14 cellular contexts compared by ENCODE assay signal in the genomic region with DNA sequence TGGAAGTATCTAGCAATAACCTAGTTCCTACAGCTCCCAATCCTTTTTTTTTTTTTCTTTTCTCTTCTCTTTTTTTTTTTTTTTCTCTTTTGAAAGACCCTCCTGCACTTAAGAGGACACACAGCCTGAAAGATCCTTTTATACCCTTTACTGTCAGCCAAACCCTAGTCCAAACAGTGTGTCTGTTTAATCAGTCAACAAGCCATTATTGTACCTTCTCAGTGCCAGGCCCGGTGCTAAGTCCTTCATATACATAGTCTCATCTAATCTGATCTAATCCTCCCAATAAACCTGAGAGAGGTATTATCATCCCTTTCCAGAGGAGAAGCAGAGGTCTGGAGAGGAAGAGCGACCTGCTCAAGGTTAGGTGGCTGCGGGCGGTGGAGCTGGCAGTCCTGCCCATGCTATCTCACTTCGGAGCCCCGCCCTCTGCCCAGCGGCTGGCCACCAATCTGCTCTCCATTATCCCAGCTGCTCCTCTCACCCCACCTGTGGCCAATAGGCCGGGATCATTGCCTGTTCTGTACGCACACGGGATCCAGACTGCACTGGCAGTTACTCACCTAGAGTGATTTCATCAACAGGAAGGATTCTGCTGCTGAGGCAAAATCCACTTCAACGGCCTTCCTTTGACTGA.
DNase-seq lines count a peak whose midpoint lies in the region; ATAC-seq and TF ChIP-seq lines count a peak whose summit lies in the region.
"Had no signal": no experiment of that assay in that cellular context is flagged by ENCODE, and none has a peak within 500 bp of the region (broad histone marks: within the 10 kb centered on the region; RNA-seq: fewer than 3 reads in every experiment).

No MANE protein-coding gene starts in this region.

- no peaks in the 10 kb centered on the region for H4K20me1 ChIP-seq in osteoblast (ENCODE audit: insufficient read depth, low read length)

- peak overlapping the region in 3 of 4 donors; percentile 65 to 85 (median 82) for H3K27ac ChIP-seq in Peyer's patch
- no peak overlapping the region for H3K27ac ChIP-seq in osteoblast (ENCODE audit: low read depth, low read length)
- H3K27ac ChIP-seq: coronary artery, lower lobe of right lung had no signal

- TF ChIP-seq CTCF in Peyer's patch (IDR thresholded peaks at IDR 0.05) = no peak
- TF ChIP-seq CTCF in osteoblast (IDR thresholded peaks at IDR 0.05; ENCODE audit: extremely low read depth, low read depth, low read length) = no peak
- TF ChIP-seq CTCF in foreskin fibroblast (IDR thresholded peaks at IDR 0.05; ENCODE audit: low read depth, low read length) = no peak

- no peaks in the 10 kb centered on the region for H3K36me3 ChIP-seq in Peyer's patch
- no peaks in the 10 kb centered on the region for H3K36me3 ChIP-seq in osteoblast (ENCODE audit: insufficient read depth, low read length)
- H3K36me3 ChIP-seq: lower lobe of right lung had no signal

- H3K27me3 ChIP-seq in Peyer's patch (no peaks in the 10 kb centered on the region), osteoblast (ENCODE audit: insufficient read depth, low read length) (peaks cover 37% of the 10 kb centered on the region)

- peaks cover 12% of the 10 kb centered on the region for H3K36me3 Mint-ChIP-seq in IgD-negative memory B cell

- H3K4me2 ChIP-seq in osteoblast (ENCODE audit: insufficient read depth, low read length) = no peak overlapping the region

- peak overlapping the region in 2 of 4 donors; percentile 73 to 87 for H3K4me3 Mint-ChIP-seq in IgD-negative memory B cell

- no peak overlapping the region for H3K4me3 ChIP-seq in Peyer's patch
- H3K4me3 ChIP-seq in osteoblast (ENCODE audit: insufficient read depth, low read length) = no peak overlapping the region
- no peak overlapping the region for H3K4me3 ChIP-seq in foreskin fibroblast (ENCODE audit: low read depth in 1 of 2, low read length in 2 of 2)
- H3K4me3 ChIP-seq: coronary artery, lower lobe of right lung had no signal

- peaks cover 2% of the 10 kb centered on the region for H3K27me3 Mint-ChIP-seq in IgD-negative memory B cell

- H3K27ac Mint-ChIP-seq in IgD-negative memory B cell = peak overlapping the region in 2 of 3 donors; percentile 69 to 84

- ATAC-seq in GM18858 (IDR thresholded peaks at IDR 0.05; ENCODE audit: unreplicated experiment) (no peak), HG03175 (IDR thresholded peaks at IDR 0.05; ENCODE audit: unreplicated experiment) (no peak)

- peaks cover 0 to 2% (median 2%) of the 10 kb centered on the region in 3 donors for H3K9me3 Mint-ChIP-seq in IgD-negative memory B cell

- TF ChIP-seq POLR2A in Peyer's patch (IDR thresholded peaks at IDR 0.05) = peak in 1 of 2 donors; percentile 52

- no peaks in the 10 kb centered on the region for H3K9me3 ChIP-seq in Peyer's patch
- no peaks in the 10 kb centered on the region for H3K9me3 ChIP-seq in osteoblast (ENCODE audit: low read depth, low read length)
- H3K9me3 ChIP-seq: lower lobe of right lung had no signal

- H3K79me2 ChIP-seq in osteoblast (ENCODE audit: insufficient read depth, low read length) = no peaks in the 10 kb centered on the region

- DNase-seq in NCI-H2171 (lab: John Stamatoyannopoulos, UW) (peak; percentile 11), Peyer's patch (peak in 2 of 3 donors; percentile 89 to 93), osteoblast (ENCODE audit: insufficient read length, low spot score, missing footprints) (peak; percentile 48), COLO829 (ENCODE audit: low spot score) (no peak), foreskin fibroblast (no peak)
- DNase-seq: activated CD4-positive, alpha-beta T cell treated with anti-CD3 and anti-CD28 coated beads for 48 hours; activated T-cell treated with anti-CD3 and anti-CD28 coated beads, Interleukin-2, amount 50 U/mL, for 48 hours; lower lobe of right lung; NCI-H1436 treated with DMSO at 0.1 percent for 48 hours; T-helper 2 cell had no signal

- H3K4me1 Mint-ChIP-seq in IgD-negative memory B cell = peaks cover 55 to 83% (median 79%) of the 10 kb centered on the region in 3 donors

- H3K4me1 ChIP-seq in Peyer's patch = peaks cover 0 to 41% (median 20%) of the 10 kb centered on the region in 4 donors
- H3K4me1 ChIP-seq in osteoblast (ENCODE audit: insufficient read depth, low read length) = no peaks in the 10 kb centered on the region
- H3K4me1 ChIP-seq: lower lobe of right lung had no signal

- H2AFZ ChIP-seq in osteoblast (ENCODE audit: low read length) = no peak overlapping the region

Comparison
In these comparisons a context has a peak if more than half of its experiments do, and no peak if none do; other contexts are left out.
1. DNase-seq: peak in NCI-H2171 (single experiment), Peyer's patch (2 of 3) and osteoblast (single experiment); none in COLO829 (single experiment) and foreskin fibroblast (0 of 2).